Comparison of ENCODE assay signal across 14 cellular contexts in the genomic region with DNA sequence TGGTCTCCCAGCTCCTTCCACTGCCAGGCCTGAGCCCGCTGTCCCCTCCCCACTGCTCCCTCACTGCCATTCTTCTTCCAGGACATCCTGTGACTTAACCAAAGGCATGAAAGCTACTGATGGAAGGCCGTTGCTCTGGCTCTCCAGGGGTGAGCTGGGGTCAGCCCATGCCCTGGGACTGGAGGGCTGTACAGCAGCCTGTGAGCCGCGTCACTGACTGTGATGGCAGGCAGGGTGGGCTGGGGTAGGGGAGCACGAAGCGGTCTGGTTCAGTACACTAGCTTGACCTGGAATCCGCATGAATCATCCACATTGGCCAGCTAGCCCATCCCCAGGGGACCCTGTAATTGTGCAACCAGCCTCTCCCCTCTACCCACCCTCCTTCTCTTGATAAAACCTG. TPM values are rescaled to one million over a fixed set of nuclear protein-coding genes. Genes with fewer than 3 reads are reported as not detected.
DNase-seq lines count a peak whose midpoint lies in the region; ATAC-seq and TF ChIP-seq lines count a peak whose summit lies in the region.
"Had no signal": no experiment of that assay in that cellular context is flagged by ENCODE, and none has a peak within 500 bp of the region (broad histone marks: within the 10 kb centered on the region; RNA-seq: fewer than 3 reads in every experiment).

No MANE protein-coding gene starts in this region.

- peaks cover 0 to 12% (median 3%) of the 10 kb centered on the region in 11 experiments; a peak in 7 of 22 replicates for H3K36me3 ChIP-seq in BLaER1 treated with 17β-estradiol and CSF1 and Interleukin-3, amounts not matched to agents 10 nM and 100 nM
- H3K36me3 ChIP-seq: HAP-1, right lobe of liver had no signal

- WGBS in lower leg skin, 2 donors = 72 to 74% methylated on average over 6 to 7 of the region's 7 CpGs

- H3K9ac ChIP-seq in BLaER1 treated with 17β-estradiol and CSF1 and Interleukin-3, amounts not matched to agents 10 nM and 100 nM = peak overlapping the region in 3 of 11 experiments; percentile 7 to 45 (median 21); a peak in 4 of 22 replicates

- no peak overlapping the region for H3K27ac Mint-ChIP-seq in stimulated activated effector memory CD8-positive, alpha-beta T cell treated with anti-CD3 and anti-CD28 coated beads, Interleukin-12 subunit alpha, Interleukin-12 subunit beta, amount 100 ng/mL, for 72 hours
- H3K27ac Mint-ChIP-seq in activated CD4-positive, alpha-beta memory T cell treated with anti-CD3 and anti-CD28 coated beads for 36 hours = no peak overlapping the region
- no peak overlapping the region for H3K27ac Mint-ChIP-seq in activated CD4-positive, alpha-beta T cell treated with anti-CD3 and anti-CD28 coated beads for 36 hours
- H3K27ac Mint-ChIP-seq: activated naive CD8-positive, alpha-beta T cell treated with anti-CD3 and anti-CD28 coated beads for 36 hours; T-helper 1 cell treated with Interleukin-12 subunit alpha and Interleukin-12 subunit beta and Interleukin-4 antibody, amounts not matched to agents 30 μg/mL and 1 μg/mL, for 36 hours had no signal

- POLR2A ChIA-PET in activated CD4-positive, alpha-beta memory T cell treated with anti-CD3 and anti-CD28 coated beads for 36 hours (lab: Charles Lee) = no interaction called here
- POLR2A ChIA-PET in activated CD4-positive, alpha-beta T cell treated with anti-CD3 and anti-CD28 coated beads for 36 hours (lab: Charles Lee) = no interaction called here

- H3K9me3 Mint-ChIP-seq in stimulated activated effector memory CD8-positive, alpha-beta T cell treated with anti-CD3 and anti-CD28 coated beads, Interleukin-12 subunit alpha, Interleukin-12 subunit beta, amount 100 ng/mL, for 72 hours = no peaks in the 10 kb centered on the region
- peaks cover 4% of the 10 kb centered on the region for H3K9me3 Mint-ChIP-seq in activated CD4-positive, alpha-beta memory T cell treated with anti-CD3 and anti-CD28 coated beads for 36 hours
- peaks cover 3% of the 10 kb centered on the region for H3K9me3 Mint-ChIP-seq in activated CD4-positive, alpha-beta T cell treated with anti-CD3 and anti-CD28 coated beads for 36 hours (ENCODE audit: low read depth)
- H3K9me3 Mint-ChIP-seq: activated naive CD8-positive, alpha-beta T cell treated with anti-CD3 and anti-CD28 coated beads for 36 hours; T-helper 1 cell treated with Interleukin-12 subunit alpha and Interleukin-12 subunit beta and Interleukin-4 antibody, amounts not matched to agents 30 μg/mL and 1 μg/mL, for 36 hours had no signal

- DNase-seq in dorsolateral prefrontal cortex = no peak
- peak; percentile 75 to 95 for DNase-seq in lower leg skin (ENCODE audit: low spot score in 2 of 2)
- no peak for DNase-seq in stimulated activated effector memory CD8-positive, alpha-beta T cell treated with anti-CD3 and anti-CD28 coated beads, Interleukin-12 subunit alpha, Interleukin-12 subunit beta, amount 100 ng/mL, for 72 hours (ENCODE audit: low spot score in 2 of 2)
- DNase-seq in activated CD4-positive, alpha-beta memory T cell treated with anti-CD3 and anti-CD28 coated beads for 36 hours = no peak
- DNase-seq in activated CD4-positive, alpha-beta T cell treated with anti-CD3 and anti-CD28 coated beads for 36 hours = no peak
- no peak for DNase-seq in activated CD4-positive, alpha-beta T cell treated with anti-CD3 and anti-CD28 coated beads for 4 hours
- DNase-seq: activated naive CD8-positive, alpha-beta T cell treated with anti-CD3 and anti-CD28 coated beads for 36 hours; DMS79 treated with DMSO at 0.1 percent for 48 hours; NCI-H1092; right lobe of liver had no signal

- H3K4me3 Mint-ChIP-seq in stimulated activated effector memory CD8-positive, alpha-beta T cell treated with anti-CD3 and anti-CD28 coated beads, Interleukin-12 subunit alpha, Interleukin-12 subunit beta, amount 100 ng/mL, for 72 hours = no peak overlapping the region
- H3K4me3 Mint-ChIP-seq in activated CD4-positive, alpha-beta memory T cell treated with anti-CD3 and anti-CD28 coated beads for 36 hours = no peak overlapping the region
- H3K4me3 Mint-ChIP-seq in activated CD4-positive, alpha-beta T cell treated with anti-CD3 and anti-CD28 coated beads for 36 hours = no peak overlapping the region
- H3K4me3 Mint-ChIP-seq: activated naive CD8-positive, alpha-beta T cell treated with anti-CD3 and anti-CD28 coated beads for 36 hours; T-helper 1 cell treated with Interleukin-12 subunit alpha and Interleukin-12 subunit beta and Interleukin-4 antibody, amounts not matched to agents 30 μg/mL and 1 μg/mL, for 36 hours had no signal

- H3K27ac ChIP-seq in BLaER1 treated with 17β-estradiol and CSF1 and Interleukin-3, amounts not matched to agents 10 nM and 100 nM = peak overlapping the region in 7 of 11 experiments; percentile 39 to 76 (median 60); a peak in 13 of 22 replicates
- H3K27ac ChIP-seq in dorsolateral prefrontal cortex = peak overlapping the region; percentile 11 to 100 (median 98)
- H3K27ac ChIP-seq: right lobe of liver had no signal

- intact Hi-C loops in dorsolateral prefrontal cortex (cut with DNase I) (loop anchor here in 1 of 2 donors (5.0 kb wide), 1 partner anchor 63 kb away; no protein-coding TSS in a partner anchor), lower leg skin (cut with DNase I; ENCODE audit: low total_unique reads) (no loop called here)
- intact Hi-C loops in activated CD4-positive, alpha-beta memory T cell treated with anti-CD3 and anti-CD28 coated beads for 36 hours (cut with micrococcal nuclease) = no loop called here
- intact Hi-C loops in activated CD4-positive, alpha-beta T cell treated with anti-CD3 and anti-CD28 coated beads for 36 hours (cut with DNase I, micrococcal nuclease) = no loop called here

- H3K27me3 ChIP-seq in BLaER1 treated with 17β-estradiol and CSF1 and Interleukin-3, amounts not matched to agents 10 nM and 100 nM = no peaks in the 10 kb centered on the region
- H3K27me3 ChIP-seq in dorsolateral prefrontal cortex = no peaks in the 10 kb centered on the region
- H3K27me3 ChIP-seq: right lobe of liver had no signal

- peaks cover 18 to 67% (median 62%) of the 10 kb centered on the region in 10 experiments for H3K4me1 ChIP-seq in BLaER1 treated with 17β-estradiol and CSF1 and Interleukin-3, amounts not matched to agents 10 nM and 100 nM
- H3K4me1 ChIP-seq: HAP-1, right lobe of liver had no signal

- H3K36me3 Mint-ChIP-seq in stimulated activated effector memory CD8-positive, alpha-beta T cell treated with anti-CD3 and anti-CD28 coated beads, Interleukin-12 subunit alpha, Interleukin-12 subunit beta, amount 100 ng/mL, for 72 hours = no peaks in the 10 kb centered on the region
- no peaks in the 10 kb centered on the region for H3K36me3 Mint-ChIP-seq in activated CD4-positive, alpha-beta memory T cell treated with anti-CD3 and anti-CD28 coated beads for 36 hours
- no peaks in the 10 kb centered on the region for H3K36me3 Mint-ChIP-seq in activated CD4-positive, alpha-beta T cell treated with anti-CD3 and anti-CD28 coated beads for 36 hours (ENCODE audit: low read depth)
- H3K36me3 Mint-ChIP-seq: activated naive CD8-positive, alpha-beta T cell treated with anti-CD3 and anti-CD28 coated beads for 36 hours had no signal

- H3K4me2 ChIP-seq in BLaER1 treated with 17β-estradiol and CSF1 and Interleukin-3, amounts not matched to agents 10 nM and 100 nM = peak overlapping the region; percentile 25 to 91 (median 80); a peak in 21 of 22 replicates

- peaks cover 12 to 21% (median 17%) of the 10 kb centered on the region in 11 experiments for H3K9me3 ChIP-seq in BLaER1 treated with 17β-estradiol and CSF1 and Interleukin-3, amounts not matched to agents 10 nM and 100 nM (replicated peaks in 1 of 11)
- H3K9me3 ChIP-seq: HAP-1, right lobe of liver had no signal

- TF ChIP-seq POLR2A in lower leg skin (IDR thresholded peaks at IDR 0.05) = no peak

- CTCF ChIA-PET in activated CD4-positive, alpha-beta memory T cell treated with anti-CD3 and anti-CD28 coated beads for 36 hours (lab: Charles Lee) = no interaction called here
- CTCF ChIA-PET in activated CD4-positive, alpha-beta T cell treated with anti-CD3 and anti-CD28 coated beads for 36 hours (lab: Charles Lee) = interaction anchor here (0.6 to 1.1 kb wide), 2 partner anchors 39 to 266 kb away, joined by 3 read pairs; no protein-coding TSS in a partner anchor

- TF ChIP-seq CTCF in dorsolateral prefrontal cortex (IDR thresholded peaks at IDR 0.05 in 54 of 56, conservative IDR thresholded peaks at IDR 0.05 in 2 of 56; ENCODE audit: low read depth in 1 of 56, partially characterized antibody in 56 of 56) = no peak
- no peak for TF ChIP-seq CTCF in lower leg skin (IDR thresholded peaks at IDR 0.05)

- ATAC-seq in stimulated activated effector memory CD8-positive, alpha-beta T cell treated with anti-CD3 and anti-CD28 coated beads, Interleukin-12 subunit alpha, Interleukin-12 subunit beta, amount 100 ng/mL, for 72 hours = peak; percentile 11
- ATAC-seq in HG02798 (IDR thresholded peaks at IDR 0.05; ENCODE audit: poor library complexity, unreplicated experiment) = no peak
- ATAC-seq in activated CD4-positive, alpha-beta T cell treated with anti-CD3 and anti-CD28 coated beads for 36 hours = no peak

- H3K27me3 Mint-ChIP-seq in activated CD4-positive, alpha-beta memory T cell treated with anti-CD3 and anti-CD28 coated beads for 36 hours = peaks cover 4% of the 10 kb centered on the region
- peaks cover 7% of the 10 kb centered on the region for H3K27me3 Mint-ChIP-seq in activated CD4-positive, alpha-beta T cell treated with anti-CD3 and anti-CD28 coated beads for 36 hours

- H3K4me3 ChIP-seq in BLaER1 treated with 17β-estradiol and CSF1 and Interleukin-3, amounts not matched to agents 10 nM and 100 nM = no peak overlapping the region
- H3K4me3 ChIP-seq in dorsolateral prefrontal cortex (no peak overlapping the region), lower leg skin (ENCODE audit: low read depth, poor library complexity, severe bottlenecking) (no peak overlapping the region)
- H3K4me3 ChIP-seq: HAP-1, right lobe of liver had no signal

- no peaks in the 10 kb centered on the region for H3K4me1 Mint-ChIP-seq in stimulated activated effector memory CD8-positive, alpha-beta T cell treated with anti-CD3 and anti-CD28 coated beads, Interleukin-12 subunit alpha, Interleukin-12 subunit beta, amount 100 ng/mL, for 72 hours
- H3K4me1 Mint-ChIP-seq in activated CD4-positive, alpha-beta memory T cell treated with anti-CD3 and anti-CD28 coated beads for 36 hours (ENCODE audit: low read depth) = no peaks in the 10 kb centered on the region
- H3K4me1 Mint-ChIP-seq in activated CD4-positive, alpha-beta T cell treated with anti-CD3 and anti-CD28 coated beads for 36 hours = no peaks in the 10 kb centered on the region
- H3K4me1 Mint-ChIP-seq: activated naive CD8-positive, alpha-beta T cell treated with anti-CD3 and anti-CD28 coated beads for 36 hours had no signal

- no peaks in the 10 kb centered on the region for H4K20me1 ChIP-seq in BLaER1 treated with 17β-estradiol and CSF1 and Interleukin-3, amounts not matched to agents 10 nM and 100 nM

RNA-seq across cellular contexts. Expression of gene CORO2B, which starts 30.8 kb away (rescaled TPM):
- total RNA-seq in dorsolateral prefrontal cortex = 100 to 1,000 TPM in 88 of 120 experiments, 10 to 100 TPM in 32; 75.5 to 144 (median 107) TPM
- 1 to 10 TPM in 3 of 4 donors, under 1 TPM in 1; 0.80 to 4.5 (median 2.3) TPM for total RNA-seq in lower leg skin
- total RNA-seq in activated CD4-positive, alpha-beta memory T cell treated with anti-CD3 and anti-CD28 coated beads for 36 hours = under 1 TPM; 0.07 to 0.19 TPM
- under 1 TPM; 0.09 to 0.11 TPM for total RNA-seq in activated CD4-positive, alpha-beta T cell treated with anti-CD3 and anti-CD28 coated beads for 36 hours
- total RNA-seq: activated naive CD8-positive, alpha-beta T cell treated with anti-CD3 and anti-CD28 coated beads for 36 hours had no signal

Comparison
In these comparisons a context has a peak if more than half of its experiments do, and no peak if none do; other contexts are left out.
1. DNase-seq: peak in lower leg skin (2 of 2); none in dorsolateral prefrontal cortex (0 of 10), stimulated activated effector memory CD8-positive, alpha-beta T cell treated with anti-CD3 and anti-CD28 coated beads, Interleukin-12 subunit alpha, Interleukin-12 subunit beta, amount 100 ng/mL, for 72 hours (0 of 2), activated CD4-positive, alpha-beta memory T cell treated with anti-CD3 and anti-CD28 coated beads for 36 hours (single experiment), activated CD4-positive, alpha-beta T cell treated with anti-CD3 and anti-CD28 coated beads for 36 hours (single experiment) and activated CD4-positive, alpha-beta T cell treated with anti-CD3 and anti-CD28 coated beads for 4 hours (0 of 2).
2. RNA of gene CORO2B, which starts 30.8 kb away (total RNA-seq): 75.5 to 144 TPM in dorsolateral prefrontal cortex; 0.80 to 4.5 TPM in lower leg skin, 0.07 to 0.19 TPM in activated CD4-positive, alpha-beta memory T cell treated with anti-CD3 and anti-CD28 coated beads for 36 hours and 0.09 to 0.11 TPM in activated CD4-positive, alpha-beta T cell treated with anti-CD3 and anti-CD28 coated beads for 36 hours; every median in the first group is over 10 times any median in the second.